20 cellular contexts compared by ENCODE assay signal in genomic region chr15:66911131-66911700, GRCh38.
DNase-seq lines count a peak whose midpoint lies in the region; ATAC-seq and TF ChIP-seq lines count a peak whose summit lies in the region.
"Had no signal": no experiment of that assay in that cellular context is flagged by ENCODE, and none has a peak within 500 bp of the region (broad histone marks: within the 10 kb centered on the region; RNA-seq: fewer than 3 reads in every experiment).

No MANE protein-coding gene starts in this region.

- H3K4me1 ChIP-seq in SJCRH30 = peaks cover 3% of the 10 kb centered on the region

- no peaks in the 10 kb centered on the region for H3K36me3 ChIP-seq in SJCRH30

- peaks cover 7% of the 10 kb centered on the region for H3K36me3 Mint-ChIP-seq in activated naive CD8-positive, alpha-beta T cell treated with anti-CD3 and anti-CD28 coated beads, Interleukin-2, amount 10 ng/mL, durations not matched to agents 7 days and 5 days
- no peaks in the 10 kb centered on the region for H3K36me3 Mint-ChIP-seq in activated naive CD8-positive, alpha-beta T cell treated with anti-CD3 and anti-CD28 coated beads for 36 hours
- H3K36me3 Mint-ChIP-seq: CD8-positive, alpha-beta T cell had no signal

- CTCF ChIA-PET in HEK293T (lab: Yijun Ruan, JAX) = interaction anchor here (1.1 to 1.4 kb wide), 4 partner anchors 8 to 315 kb away, joined by 3 to 6 read pairs (median 4); no protein-coding TSS in a partner anchor

- peak; percentile 10 for DNase-seq in DMS 273 (lab: John Stamatoyannopoulos, UW; ENCODE audit: unreplicated experiment)
- DNase-seq in DMS 273 treated with DMSO at 0.1 percent for 48 hours (lab: John Stamatoyannopoulos, UW) = no peak
- no peak for DNase-seq in activated naive CD8-positive, alpha-beta T cell treated with anti-CD3 and anti-CD28 coated beads, Interleukin-2, amount 10 ng/mL, durations not matched to agents 7 days and 5 days
- no peak for DNase-seq in activated naive CD8-positive, alpha-beta T cell treated with anti-CD3 and anti-CD28 coated beads for 36 hours
- peak; percentile 40 for DNase-seq in ecto neural progenitor cell (ENCODE audit: low spot score)
- DNase-seq in HEK293T (ENCODE audit: extremely low spot score) = no peak
- DNase-seq in SJCRH30 = no peak
- DNase-seq: DMS79 treated with DMSO at 0.1 percent for 48 hours, GM23248, KG1, NCI-H1436, NCI-H2029 treated with DMSO at 0.1 percent for 48 hours, NCI-H2171 treated with DMSO at 0.1 percent for 48 hours, NCI-H510A treated with DMSO at 0.1 percent for 48 hours, SHP77 had no signal

- peaks cover 6% of the 10 kb centered on the region for H3K27me3 Mint-ChIP-seq in activated naive CD8-positive, alpha-beta T cell treated with anti-CD3 and anti-CD28 coated beads, Interleukin-2, amount 10 ng/mL, durations not matched to agents 7 days and 5 days
- H3K27me3 Mint-ChIP-seq in activated naive CD8-positive, alpha-beta T cell treated with anti-CD3 and anti-CD28 coated beads for 36 hours = no peaks in the 10 kb centered on the region

- no peak overlapping the region for H3K27ac ChIP-seq in SJCRH30
- H3K27ac ChIP-seq: 22Rv1, GM23248 had no signal

- peak overlapping the region; percentile 19 for H3K4me3 Mint-ChIP-seq in activated naive CD8-positive, alpha-beta T cell treated with anti-CD3 and anti-CD28 coated beads, Interleukin-2, amount 10 ng/mL, durations not matched to agents 7 days and 5 days
- H3K4me3 Mint-ChIP-seq in activated naive CD8-positive, alpha-beta T cell treated with anti-CD3 and anti-CD28 coated beads for 36 hours = no peak overlapping the region
- H3K4me3 Mint-ChIP-seq: B cell had no signal

- POLR2A ChIA-PET in activated naive CD8-positive, alpha-beta T cell treated with anti-CD3 and anti-CD28 coated beads, Interleukin-2, amount 10 ng/mL, durations not matched to agents 7 days and 5 days (lab: Charles Lee) = interaction anchor here (0.7 to 1.0 kb wide), 3 partner anchors 223 to 1519 kb away, joined by 3 to 5 read pairs (median 3); no protein-coding TSS in a partner anchor
- POLR2A ChIA-PET in HEK293T (lab: Yijun Ruan, JAX) = no interaction called here

- no peak overlapping the region for H3K4me3 ChIP-seq in SJCRH30
- H3K4me3 ChIP-seq: GM12878, GM23248 had no signal

- no peaks in the 10 kb centered on the region for H3K27me3 ChIP-seq in SJCRH30

- peaks cover 1% of the 10 kb centered on the region for H3K9me3 Mint-ChIP-seq in activated naive CD8-positive, alpha-beta T cell treated with anti-CD3 and anti-CD28 coated beads, Interleukin-2, amount 10 ng/mL, durations not matched to agents 7 days and 5 days
- peaks cover 3% of the 10 kb centered on the region for H3K9me3 Mint-ChIP-seq in activated naive CD8-positive, alpha-beta T cell treated with anti-CD3 and anti-CD28 coated beads for 36 hours
- H3K9me3 Mint-ChIP-seq: CD8-positive, alpha-beta T cell had no signal

- H3K4me1 Mint-ChIP-seq in activated naive CD8-positive, alpha-beta T cell treated with anti-CD3 and anti-CD28 coated beads, Interleukin-2, amount 10 ng/mL, durations not matched to agents 7 days and 5 days = peaks cover 41% of the 10 kb centered on the region
- peaks cover 10% of the 10 kb centered on the region for H3K4me1 Mint-ChIP-seq in activated naive CD8-positive, alpha-beta T cell treated with anti-CD3 and anti-CD28 coated beads for 36 hours

- no peaks in the 10 kb centered on the region for H3K9me3 ChIP-seq in SJCRH30 (replicated peaks)

- peak overlapping the region; percentile 35 for H3K27ac Mint-ChIP-seq in activated naive CD8-positive, alpha-beta T cell treated with anti-CD3 and anti-CD28 coated beads, Interleukin-2, amount 10 ng/mL, durations not matched to agents 7 days and 5 days
- H3K27ac Mint-ChIP-seq in activated naive CD8-positive, alpha-beta T cell treated with anti-CD3 and anti-CD28 coated beads for 36 hours = no peak overlapping the region
- H3K27ac Mint-ChIP-seq: B cell had no signal

- no peak for ATAC-seq in activated naive CD8-positive, alpha-beta T cell treated with anti-CD3 and anti-CD28 coated beads, Interleukin-2, amount 10 ng/mL, durations not matched to agents 7 days and 5 days (ENCODE audit: low read depth)
- ATAC-seq in GM21619 (IDR thresholded peaks at IDR 0.05; ENCODE audit: unreplicated experiment) = no peak
- ATAC-seq: GM12878 had no signal

TF ChIP-seq in HEK293T, 16 proteins besides CTCF, POLR2A, EP300 and RAD21:
- TF ChIP-seq FOXK2 (IDR thresholded peaks at IDR 0.05) (no peak), CTBP1 (IDR thresholded peaks at IDR 0.05; ENCODE audit: borderline replicate concordance) (no peak), TARDBP (IDR thresholded peaks at IDR 0.05) (no peak), BHLHE40 (IDR thresholded peaks at IDR 0.05; ENCODE audit: borderline replicate concordance) (no peak), PKNOX1 (IDR thresholded peaks at IDR 0.05) (no peak), ZNF384 (IDR thresholded peaks at IDR 0.05) (no peak), L3MBTL2 (conservative IDR thresholded peaks at IDR 0.05) (no peak), ELF4 (IDR thresholded peaks at IDR 0.05) (no peak), FOXM1 (IDR thresholded peaks at IDR 0.05; ENCODE audit: borderline replicate concordance) (no peak), SUZ12 (IDR thresholded peaks at IDR 0.05) (no peak), LEF1 (IDR thresholded peaks at IDR 0.05; ENCODE audit: borderline replicate concordance) (no peak), ARNT (IDR thresholded peaks at IDR 0.05) (no peak), HDGF (IDR thresholded peaks at IDR 0.05; ENCODE audit: borderline replicate concordance) (no peak)

Comparison
In these comparisons a context has a peak if more than half of its experiments do, and no peak if none do; other contexts are left out.
1. DNase-seq: peak in DMS 273 (single experiment) and ecto neural progenitor cell (single experiment); none in DMS 273 treated with DMSO at 0.1 percent for 48 hours (single experiment), activated naive CD8-positive, alpha-beta T cell treated with anti-CD3 and anti-CD28 coated beads, Interleukin-2, amount 10 ng/mL, durations not matched to agents 7 days and 5 days (single experiment), activated naive CD8-positive, alpha-beta T cell treated with anti-CD3 and anti-CD28 coated beads for 36 hours (single experiment), HEK293T (single experiment) and SJCRH30 (0 of 2).